In genomic region chr19:45768644-45769053, GRCh38 we compare ENCODE assay signal across 8 cellular contexts. TPM values are rescaled to one million over a fixed set of nuclear protein-coding genes. Genes with fewer than 3 reads are reported as not detected.
DNase-seq lines count a peak whose midpoint lies in the region; ATAC-seq and TF ChIP-seq lines count a peak whose summit lies in the region.

No MANE protein-coding gene starts in this region.

- CTCF ChIA-PET in MCF 10A (lab: Yijun Ruan, JAX): interaction anchor here (0.6 to 2.3 kb wide), 10 partner anchors 14 to 76 kb away, joined by 3 to 20 read pairs (median 5); partner anchors contain the start of genes DMPK, FBXO46 and QPCTL

- peak overlapping the region; percentile 84 for H3K4me3 Mint-ChIP-seq in MCF 10A (ENCODE audit: unreplicated experiment)

- no peaks in the 10 kb centered on the region for H3K27me3 Mint-ChIP-seq in MCF 10A (ENCODE audit: insufficient read depth, unreplicated experiment)

- peak overlapping the region; percentile 86 for H3K4me3 ChIP-seq in suprapubic skin

- intact Hi-C loops in MCF 10A (cut with micrococcal nuclease): loop anchor here (1.0 kb wide), 1 partner anchor 76 kb away; the partner anchor contains the start of gene QPCTL

- peaks cover 12% of the 10 kb centered on the region for H3K4me1 Mint-ChIP-seq in MCF 10A (ENCODE audit: insufficient read depth, unreplicated experiment)

- no peaks in the 10 kb centered on the region for H3K9me3 ChIP-seq in suprapubic skin

- H3K9me3 Mint-ChIP-seq in MCF 10A (ENCODE audit: unreplicated experiment): no peaks in the 10 kb centered on the region

- no peaks in the 10 kb centered on the region for H3K36me3 ChIP-seq in suprapubic skin

- H3K27me3 ChIP-seq in suprapubic skin: no peaks in the 10 kb centered on the region

- no TSS peak for BruUV-seq in MCF 10A (replicated peaks; lab: Mats Ljungman, UMichigan)

- peak overlapping the region; percentile 82 for H3K27ac Mint-ChIP-seq in MCF 10A (ENCODE audit: low read depth, unreplicated experiment)

- POLR2A ChIA-PET in MCF 10A (lab: Yijun Ruan, JAX): interaction anchor here (0.6 to 5.9 kb wide), 25 partner anchors 9 to 1987 kb away, joined by 3 to 152 read pairs (median 7); partner anchors contain the start of genes DMPK, DMWD, FBXO46 and IRF2BP1

- ATAC-seq in left lobe of liver (no peak), GM21576 (IDR thresholded peaks at IDR 0.05; ENCODE audit: unreplicated experiment) (no peak)

- TF ChIP-seq EP300 in suprapubic skin (IDR thresholded peaks at IDR 0.05): no peak

- TF ChIP-seq CTCF in MCF 10A (IDR thresholded peaks at IDR 0.05; ENCODE audit: unreplicated experiment) (no peak), suprapubic skin (IDR thresholded peaks at IDR 0.05) (no peak)

- TF ChIP-seq POLR2A in suprapubic skin (IDR thresholded peaks at IDR 0.05): no peak

- H3K36me3 Mint-ChIP-seq in MCF 10A (ENCODE audit: insufficient read depth, unreplicated experiment): peaks cover 43% of the 10 kb centered on the region

- WGBS in suprapubic skin: 0% methylated on average over 23 of the region's 41 CpGs

- DNase-seq in NCI-H82 (lab: John Stamatoyannopoulos, UW) (peak; percentile 54), NCI-H82 treated with DMSO at 0.1 percent for 48 hours (lab: John Stamatoyannopoulos, UW; ENCODE audit: unreplicated experiment) (no peak), RPMI8226 (peak; percentile 57), MCF 10A (ENCODE audit: unreplicated experiment) (peak; percentile 72), left lobe of liver (ENCODE audit: low spot score) (peak; percentile 67), suprapubic skin (ENCODE audit: low spot score in 2 of 2) (peak in 1 of 2 donors; percentile 81)
- no peak for DNase-seq in effector CD8-positive, alpha-beta T cell (lab: John Stamatoyannopoulos, UW)

- peaks cover 47% of the 10 kb centered on the region for H3K4me1 ChIP-seq in suprapubic skin

- H3K27ac ChIP-seq in suprapubic skin: peak overlapping the region; percentile 89

RNA-seq across cellular contexts. Expression of gene SIX5, which starts 0.4 kb away (rescaled TPM):
- 17.3 and 19.6 TPM in 2 replicates for total RNA-seq in MCF 10A (2022)
- 12.1 TPM for total RNA-seq in left lobe of liver
- 10 to 100 TPM; 10.5 to 14.7 (median 14.3) TPM for total RNA-seq in suprapubic skin

RNA-seq across cellular contexts. Expression of gene DMPK, which starts 13.6 kb away (rescaled TPM):
- total RNA-seq in MCF 10A (2022) (40.5 and 52.4 TPM in 2 replicates), left lobe of liver (7.8 TPM), suprapubic skin (10 to 100 TPM; 15.0 to 27.3 (median 20.3) TPM)

RNA-seq across cellular contexts. Expression of gene DMWD, which starts 24.0 kb away (rescaled TPM):
- total RNA-seq in MCF 10A (2022) (57.5 and 71.6 TPM in 2 replicates), left lobe of liver (13.9 TPM), suprapubic skin (10 to 100 TPM; 22.7 to 40.6 (median 32.0) TPM)

RNA-seq across cellular contexts. Expression of gene MEIOSIN, which starts 35.4 kb away (rescaled TPM):
- total RNA-seq in MCF 10A (2022) (not detected in 2 replicates), left lobe of liver (not detected), suprapubic skin (not detected)

RNA-seq across cellular contexts. Expression of gene FBXO46, which starts 38.0 kb away (rescaled TPM):
- total RNA-seq in MCF 10A (2022): 13.6 and 15.0 TPM in 2 replicates
- 8.2 TPM for total RNA-seq in left lobe of liver
- 10 to 100 TPM; 13.5 to 24.1 (median 15.7) TPM for total RNA-seq in suprapubic skin

Comparison
In these comparisons a context has a peak if more than half of its experiments do, and no peak if none do; other contexts are left out.
1. DNase-seq: peak in NCI-H82 (single experiment), RPMI8226 (single experiment), MCF 10A (single experiment) and left lobe of liver (single experiment); none in NCI-H82 treated with DMSO at 0.1 percent for 48 hours (single experiment) and effector CD8-positive, alpha-beta T cell (single experiment).